Comparison of ENCODE assay signal across 1 cellular context in genomic region chr3:101676219-101676764, GRCh38.
A peak's percentile ranks its signal among the peaks of the same experiment; 100 is the strongest.
TF ChIP-seq lines count a peak whose summit lies in the region.

No MANE protein-coding gene starts in this region.

TF ChIP-seq in HepG2, 621 proteins besides CTCF, POLR2A, EP300 and RAD21 (continued from another document and continues in another):
- TF ChIP-seq ZBTB3 (CRISPR knock-in tag; IDR thresholded peaks at IDR 0.05; ENCODE audit: borderline replicate concordance, low read depth), result no peak
- no peak for TF ChIP-seq NONO (IDR thresholded peaks at IDR 0.05)
- TF ChIP-seq NONO (CRISPR knock-in tag; conservative IDR thresholded peaks at IDR 0.05), result peak; percentile 65
- no peak for TF ChIP-seq ZNF737 (CRISPR knock-in tag; IDR thresholded peaks at IDR 0.05; ENCODE audit: borderline replicate concordance)
- no peak for TF ChIP-seq NCOA2 (CRISPR knock-in tag; IDR thresholded peaks at IDR 0.05)
- TF ChIP-seq MLX (CRISPR knock-in tag; IDR thresholded peaks at IDR 0.05), result no peak
- no peak for TF ChIP-seq ZSCAN21 (CRISPR knock-in tag; IDR thresholded peaks at IDR 0.05; ENCODE audit: borderline replicate concordance)
- no peak for TF ChIP-seq NAIF1 (CRISPR knock-in tag; IDR thresholded peaks at IDR 0.05; ENCODE audit: borderline replicate concordance)
- TF ChIP-seq HOMEZ (CRISPR knock-in tag; IDR thresholded peaks at IDR 0.05; ENCODE audit: low read depth), result no peak
- 0 out of 2 replicates have a peak, but pooled peaks have one; percentile 30 for TF ChIP-seq ZNF230 (CRISPR knock-in tag; IDR thresholded peaks at IDR 0.05)
- TF ChIP-seq FOSL2 (CRISPR knock-in tag; IDR thresholded peaks at IDR 0.05), result no peak
- TF ChIP-seq CBX2 (IDR thresholded peaks at IDR 0.05; ENCODE audit: low read depth, low read length), result no peak
- no peak for TF ChIP-seq CBX2 (CRISPR knock-in tag; IDR thresholded peaks at IDR 0.05; ENCODE audit: low read depth)
- TF ChIP-seq, protein P1, sequence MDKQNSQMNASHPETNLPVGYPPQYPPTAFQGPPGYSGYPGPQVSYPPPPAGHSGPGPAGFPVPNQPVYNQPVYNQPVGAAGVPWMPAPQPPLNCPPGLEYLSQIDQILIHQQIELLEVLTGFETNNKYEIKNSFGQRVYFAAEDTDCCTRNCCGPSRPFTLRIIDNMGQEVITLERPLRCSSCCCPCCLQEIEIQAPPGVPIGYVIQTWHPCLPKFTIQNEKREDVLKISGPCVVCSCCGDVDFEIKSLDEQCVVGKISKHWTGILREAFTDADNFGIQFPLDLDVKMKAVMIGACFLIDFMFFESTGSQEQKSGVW (CRISPR knock-in tag; IDR thresholded peaks at IDR 0.05; ENCODE audit: borderline replicate concordance), result no peak
- TF ChIP-seq BATF2 (CRISPR knock-in tag; IDR thresholded peaks at IDR 0.05), result peak; percentile 39; the same call in 1 of the 2 replicates
- no peak for TF ChIP-seq ZNF746 (CRISPR knock-in tag; IDR thresholded peaks at IDR 0.05)
- TF ChIP-seq ZNF83 (CRISPR knock-in tag; IDR thresholded peaks at IDR 0.05; ENCODE audit: borderline replicate concordance), result no peak
- TF ChIP-seq HOXA3 (CRISPR knock-in tag; IDR thresholded peaks at IDR 0.05), result peak; percentile 76; the same call in 1 of the 2 replicates
- no peak for TF ChIP-seq ZFAT (CRISPR knock-in tag; conservative IDR thresholded peaks at IDR 0.05)
- no peak for TF ChIP-seq U2AF2 (IDR thresholded peaks at IDR 0.05; ENCODE audit: low read depth, low read length)
- no peak for TF ChIP-seq ZNF121 (CRISPR knock-in tag; IDR thresholded peaks at IDR 0.05)
- TF ChIP-seq, protein P2, sequence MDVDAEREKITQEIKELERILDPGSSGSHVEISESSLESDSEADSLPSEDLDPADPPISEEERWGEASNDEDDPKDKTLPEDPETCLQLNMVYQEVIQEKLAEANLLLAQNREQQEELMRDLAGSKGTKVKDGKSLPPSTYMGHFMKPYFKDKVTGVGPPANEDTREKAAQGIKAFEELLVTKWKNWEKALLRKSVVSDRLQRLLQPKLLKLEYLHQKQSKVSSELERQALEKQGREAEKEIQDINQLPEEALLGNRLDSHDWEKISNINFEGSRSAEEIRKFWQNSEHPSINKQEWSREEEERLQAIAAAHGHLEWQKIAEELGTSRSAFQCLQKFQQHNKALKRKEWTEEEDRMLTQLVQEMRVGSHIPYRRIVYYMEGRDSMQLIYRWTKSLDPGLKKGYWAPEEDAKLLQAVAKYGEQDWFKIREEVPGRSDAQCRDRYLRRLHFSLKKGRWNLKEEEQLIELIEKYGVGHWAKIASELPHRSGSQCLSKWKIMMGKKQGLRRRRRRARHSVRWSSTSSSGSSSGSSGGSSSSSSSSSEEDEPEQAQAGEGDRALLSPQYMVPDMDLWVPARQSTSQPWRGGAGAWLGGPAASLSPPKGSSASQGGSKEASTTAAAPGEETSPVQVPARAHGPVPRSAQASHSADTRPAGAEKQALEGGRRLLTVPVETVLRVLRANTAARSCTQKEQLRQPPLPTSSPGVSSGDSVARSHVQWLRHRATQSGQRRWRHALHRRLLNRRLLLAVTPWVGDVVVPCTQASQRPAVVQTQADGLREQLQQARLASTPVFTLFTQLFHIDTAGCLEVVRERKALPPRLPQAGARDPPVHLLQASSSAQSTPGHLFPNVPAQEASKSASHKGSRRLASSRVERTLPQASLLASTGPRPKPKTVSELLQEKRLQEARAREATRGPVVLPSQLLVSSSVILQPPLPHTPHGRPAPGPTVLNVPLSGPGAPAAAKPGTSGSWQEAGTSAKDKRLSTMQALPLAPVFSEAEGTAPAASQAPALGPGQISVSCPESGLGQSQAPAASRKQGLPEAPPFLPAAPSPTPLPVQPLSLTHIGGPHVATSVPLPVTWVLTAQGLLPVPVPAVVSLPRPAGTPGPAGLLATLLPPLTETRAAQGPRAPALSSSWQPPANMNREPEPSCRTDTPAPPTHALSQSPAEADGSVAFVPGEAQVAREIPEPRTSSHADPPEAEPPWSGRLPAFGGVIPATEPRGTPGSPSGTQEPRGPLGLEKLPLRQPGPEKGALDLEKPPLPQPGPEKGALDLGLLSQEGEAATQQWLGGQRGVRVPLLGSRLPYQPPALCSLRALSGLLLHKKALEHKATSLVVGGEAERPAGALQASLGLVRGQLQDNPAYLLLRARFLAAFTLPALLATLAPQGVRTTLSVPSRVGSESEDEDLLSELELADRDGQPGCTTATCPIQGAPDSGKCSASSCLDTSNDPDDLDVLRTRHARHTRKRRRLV (CRISPR knock-in tag; IDR thresholded peaks at IDR 0.05), result 0 out of 2 replicates have a peak, but pooled peaks have one; percentile 54
- TF ChIP-seq ZNF234 (CRISPR knock-in tag; conservative IDR thresholded peaks at IDR 0.05), result no peak
- TF ChIP-seq ZNF552 (CRISPR knock-in tag; IDR thresholded peaks at IDR 0.05; ENCODE audit: borderline replicate concordance), result peak; percentile 63; the same call in 1 of the 2 replicates
- no peak for TF ChIP-seq CSRNP2 (CRISPR knock-in tag; conservative IDR thresholded peaks at IDR 0.05; ENCODE audit: low read depth)
- TF ChIP-seq SMAD3 (CRISPR knock-in tag; IDR thresholded peaks at IDR 0.05), result no peak
- TF ChIP-seq MEIS2 (CRISPR knock-in tag; IDR thresholded peaks at IDR 0.05), result no peak
- TF ChIP-seq, protein P3, sequence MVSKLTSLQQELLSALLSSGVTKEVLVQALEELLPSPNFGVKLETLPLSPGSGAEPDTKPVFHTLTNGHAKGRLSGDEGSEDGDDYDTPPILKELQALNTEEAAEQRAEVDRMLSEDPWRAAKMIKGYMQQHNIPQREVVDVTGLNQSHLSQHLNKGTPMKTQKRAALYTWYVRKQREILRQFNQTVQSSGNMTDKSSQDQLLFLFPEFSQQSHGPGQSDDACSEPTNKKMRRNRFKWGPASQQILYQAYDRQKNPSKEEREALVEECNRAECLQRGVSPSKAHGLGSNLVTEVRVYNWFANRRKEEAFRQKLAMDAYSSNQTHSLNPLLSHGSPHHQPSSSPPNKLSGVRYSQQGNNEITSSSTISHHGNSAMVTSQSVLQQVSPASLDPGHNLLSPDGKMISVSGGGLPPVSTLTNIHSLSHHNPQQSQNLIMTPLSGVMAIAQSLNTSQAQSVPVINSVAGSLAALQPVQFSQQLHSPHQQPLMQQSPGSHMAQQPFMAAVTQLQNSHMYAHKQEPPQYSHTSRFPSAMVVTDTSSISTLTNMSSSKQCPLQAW (CRISPR knock-in tag; IDR thresholded peaks at IDR 0.05), result peak; percentile 44; the same call in 1 of the 2 replicates
- 0 out of 2 replicates have a peak, but pooled peaks have one; percentile 23 for TF ChIP-seq WIZ (CRISPR knock-in tag; IDR thresholded peaks at IDR 0.05)
- TF ChIP-seq ZNF34 (CRISPR knock-in tag; IDR thresholded peaks at IDR 0.05; ENCODE audit: borderline replicate concordance), result 0 out of 2 replicates have a peak, but pooled peaks have one; percentile 52
- no peak; the same call in 1 of the 2 replicates for TF ChIP-seq ISL2 (CRISPR knock-in tag; IDR thresholded peaks at IDR 0.05)
- TF ChIP-seq ZNF614 (CRISPR knock-in tag; IDR thresholded peaks at IDR 0.05; ENCODE audit: borderline replicate concordance), result 0 out of 2 replicates have a peak, but pooled peaks have one; percentile 10
- no peak for TF ChIP-seq ZNF33A (CRISPR knock-in tag; IDR thresholded peaks at IDR 0.05; ENCODE audit: borderline replicate concordance)
- no peak for TF ChIP-seq ZBTB49 (CRISPR knock-in tag; IDR thresholded peaks at IDR 0.05; ENCODE audit: borderline replicate concordance)
- TF ChIP-seq GMEB2 (CRISPR knock-in tag; IDR thresholded peaks at IDR 0.05; ENCODE audit: low read depth), result no peak
- no peak for TF ChIP-seq ZNF180 (CRISPR knock-in tag; IDR thresholded peaks at IDR 0.05; ENCODE audit: borderline replicate concordance, low read depth)
- TF ChIP-seq ZNF850 (CRISPR knock-in tag; conservative IDR thresholded peaks at IDR 0.05), result peak; percentile 9; the same call in 1 of the 2 replicates
- TF ChIP-seq KDM3A (CRISPR knock-in tag; IDR thresholded peaks at IDR 0.05; ENCODE audit: low read depth), result no peak
- TF ChIP-seq NFYC (CRISPR knock-in tag; IDR thresholded peaks at IDR 0.05), result peak; percentile 28; the same call in 1 of the 2 replicates
- no peak for TF ChIP-seq ZNF674 (CRISPR knock-in tag; IDR thresholded peaks at IDR 0.05; ENCODE audit: low read depth)
- no peak for TF ChIP-seq ZNF253 (CRISPR knock-in tag; IDR thresholded peaks at IDR 0.05; ENCODE audit: borderline replicate concordance)
- TF ChIP-seq HMGA1 (CRISPR knock-in tag; conservative IDR thresholded peaks at IDR 0.05), result no peak
- no peak for TF ChIP-seq CENPBD1 (CRISPR knock-in tag; IDR thresholded peaks at IDR 0.05; ENCODE audit: borderline replicate concordance, low read depth)
- TF ChIP-seq DRAP1 (CRISPR knock-in tag; IDR thresholded peaks at IDR 0.05), result peak; percentile 39
- no peak; the same call in 1 of the 2 replicates for TF ChIP-seq FLYWCH1 (CRISPR knock-in tag; IDR thresholded peaks at IDR 0.05)
- TF ChIP-seq PHB2 (IDR thresholded peaks at IDR 0.05; ENCODE audit: partially characterized antibody), result no peak
- no peak for TF ChIP-seq MAFK (conservative IDR thresholded peaks at IDR 0.05 in 1 of 2, IDR thresholded peaks at IDR 0.05 in 1 of 2; ENCODE audit: low read length in 2 of 2)
- TF ChIP-seq IKZF4 (CRISPR knock-in tag; IDR thresholded peaks at IDR 0.05; ENCODE audit: borderline replicate concordance, low read depth, not compliant biosample characterization), result no peak
- TF ChIP-seq FOXA1 (IDR thresholded peaks at IDR 0.05), result no peak
- no peak for TF ChIP-seq FOXA1 (CRISPR knock-in tag; IDR thresholded peaks at IDR 0.05)
